In genomic region chr10:35335133-35335532, GRCh38 we compare ENCODE assay signal across 8 cellular contexts. TPM values are rescaled to one million over a fixed set of nuclear protein-coding genes. Genes with fewer than 3 reads are reported as not detected.
DNase-seq lines count a peak whose midpoint lies in the region; ATAC-seq lines count a peak whose summit lies in the region.

No MANE protein-coding gene starts in this region.

- H3K36me3 Mint-ChIP-seq in activated CD4-positive, alpha-beta T cell treated with anti-CD3 and anti-CD28 coated beads for 36 hours (ENCODE audit: low read depth) = peaks cover 19% of the 10 kb centered on the region
- H3K36me3 Mint-ChIP-seq in activated CD8-positive, alpha-beta T cell treated with anti-CD3 and anti-CD28 coated beads, Interleukin-2, amount 10 ng/mL, durations not matched to agents 7 days and 5 days (ENCODE audit: low read depth) = peaks cover 21% of the 10 kb centered on the region
- H3K36me3 Mint-ChIP-seq in immature natural killer cell = no peaks in the 10 kb centered on the region

- no peaks in the 10 kb centered on the region for H3K9me3 ChIP-seq in subcutaneous abdominal adipose tissue (ENCODE audit: control insufficient read depth in 5 of 5, low read length in 5 of 5)

- H3K27ac Mint-ChIP-seq in activated CD4-positive, alpha-beta T cell treated with anti-CD3 and anti-CD28 coated beads for 36 hours = peak overlapping the region; percentile 90
- H3K27ac Mint-ChIP-seq in activated CD8-positive, alpha-beta T cell treated with anti-CD3 and anti-CD28 coated beads, Interleukin-2, amount 10 ng/mL, durations not matched to agents 7 days and 5 days = peak overlapping the region; percentile 87
- H3K27ac Mint-ChIP-seq in immature natural killer cell = peak overlapping the region; percentile 78 to 92 (median 89)

- peaks cover 0 to 3% (median 0%) of the 10 kb centered on the region in 5 donors for H3K36me3 ChIP-seq in subcutaneous abdominal adipose tissue (ENCODE audit: control insufficient read depth in 5 of 5, insufficient read depth in 5 of 5, low read length in 5 of 5)

- peaks cover 5 to 52% (median 47%) of the 10 kb centered on the region in 5 donors for H3K4me1 ChIP-seq in subcutaneous abdominal adipose tissue (ENCODE audit: control insufficient read depth in 5 of 5, insufficient read depth in 5 of 5, low read length in 5 of 5)

- peak overlapping the region; percentile 89 for H3K4me3 Mint-ChIP-seq in activated CD4-positive, alpha-beta T cell treated with anti-CD3 and anti-CD28 coated beads for 36 hours
- peak overlapping the region; percentile 89 for H3K4me3 Mint-ChIP-seq in activated CD8-positive, alpha-beta T cell treated with anti-CD3 and anti-CD28 coated beads, Interleukin-2, amount 10 ng/mL, durations not matched to agents 7 days and 5 days
- peak overlapping the region; percentile 90 to 92 (median 90) for H3K4me3 Mint-ChIP-seq in immature natural killer cell

- POLR2A ChIA-PET in activated CD4-positive, alpha-beta T cell treated with anti-CD3 and anti-CD28 coated beads for 36 hours (lab: Charles Lee) = no interaction called here
- POLR2A ChIA-PET in activated CD8-positive, alpha-beta T cell treated with anti-CD3 and anti-CD28 coated beads, Interleukin-2, amount 10 ng/mL, durations not matched to agents 7 days and 5 days (lab: Charles Lee) = no interaction called here

- H3K27ac ChIP-seq in subcutaneous abdominal adipose tissue (ENCODE audit: low read depth, low read length) = peak overlapping the region; percentile 73

- intact Hi-C loops in activated CD4-positive, alpha-beta T cell treated with anti-CD3 and anti-CD28 coated beads for 36 hours (cut with DNase I, micrococcal nuclease) = no loop called here

- H3K4me1 Mint-ChIP-seq in activated CD4-positive, alpha-beta T cell treated with anti-CD3 and anti-CD28 coated beads for 36 hours = peaks cover 63% of the 10 kb centered on the region
- peaks cover 42% of the 10 kb centered on the region for H3K4me1 Mint-ChIP-seq in activated CD8-positive, alpha-beta T cell treated with anti-CD3 and anti-CD28 coated beads, Interleukin-2, amount 10 ng/mL, durations not matched to agents 7 days and 5 days (ENCODE audit: low read depth)
- H3K4me1 Mint-ChIP-seq in immature natural killer cell = peaks cover 53 to 77% of the 10 kb centered on the region in 2 donors

- CTCF ChIA-PET in activated CD4-positive, alpha-beta T cell treated with anti-CD3 and anti-CD28 coated beads for 36 hours (lab: Charles Lee) = interaction anchor here (0.5 kb wide), 1 partner anchor 15 kb away, joined by 3 read pairs; no protein-coding TSS in a partner anchor
- CTCF ChIA-PET in activated CD8-positive, alpha-beta T cell treated with anti-CD3 and anti-CD28 coated beads, Interleukin-2, amount 10 ng/mL, durations not matched to agents 7 days and 5 days (lab: Charles Lee) = interaction anchor here (2.1 kb wide), 1 partner anchor 139 kb away, joined by 5 read pairs; no protein-coding TSS in a partner anchor

- peak overlapping the region; percentile 57 to 93 (median 90) for H3K9ac ChIP-seq in subcutaneous abdominal adipose tissue (ENCODE audit: low read length in 5 of 5)

- H3K27me3 ChIP-seq in subcutaneous abdominal adipose tissue (ENCODE audit: control insufficient read depth in 5 of 5, insufficient read depth in 4 of 5, low read length in 5 of 5) = no peaks in the 10 kb centered on the region

- H3K27me3 Mint-ChIP-seq in activated CD4-positive, alpha-beta T cell treated with anti-CD3 and anti-CD28 coated beads for 36 hours = no peaks in the 10 kb centered on the region
- no peaks in the 10 kb centered on the region for H3K27me3 Mint-ChIP-seq in activated CD8-positive, alpha-beta T cell treated with anti-CD3 and anti-CD28 coated beads, Interleukin-2, amount 10 ng/mL, durations not matched to agents 7 days and 5 days (ENCODE audit: low read depth)
- peaks cover 3 to 8% (median 4%) of the 10 kb centered on the region in 3 donors for H3K27me3 Mint-ChIP-seq in immature natural killer cell (ENCODE audit: low read depth in 3 of 3)

- peak overlapping the region; percentile 80 to 93 (median 86) for H3K4me3 ChIP-seq in subcutaneous abdominal adipose tissue (ENCODE audit: low read depth in 1 of 5, low read length in 5 of 5)

- DNase-seq in activated CD4-positive, alpha-beta T cell treated with anti-CD3 and anti-CD28 coated beads for 36 hours = no peak
- DNase-seq in activated CD4-positive, alpha-beta T cell treated with anti-CD3 and anti-CD28 coated beads, Interleukin-2, amount 50 U/mL, for 48 hours = no peak
- DNase-seq in activated CD8-positive, alpha-beta T cell treated with anti-CD3 and anti-CD28 coated beads, Interleukin-2, amount 10 ng/mL, durations not matched to agents 7 days and 5 days = no peak
- no peak for DNase-seq in immature natural killer cell
- no peak for DNase-seq in GM03348 (ENCODE audit: low spot score)

- no peak for ATAC-seq in activated CD4-positive, alpha-beta T cell treated with anti-CD3 and anti-CD28 coated beads for 36 hours
- no peak for ATAC-seq in activated CD8-positive, alpha-beta T cell treated with anti-CD3 and anti-CD28 coated beads, Interleukin-2, amount 10 ng/mL, durations not matched to agents 7 days and 5 days
- ATAC-seq in GM19351 (IDR thresholded peaks at IDR 0.05; ENCODE audit: unreplicated experiment) (no peak), HG02970 (IDR thresholded peaks at IDR 0.05; ENCODE audit: low FRiP score, unreplicated experiment) (no peak)

- no peaks in the 10 kb centered on the region for H3K9me3 Mint-ChIP-seq in activated CD4-positive, alpha-beta T cell treated with anti-CD3 and anti-CD28 coated beads for 36 hours (ENCODE audit: low read depth)
- H3K9me3 Mint-ChIP-seq in activated CD8-positive, alpha-beta T cell treated with anti-CD3 and anti-CD28 coated beads, Interleukin-2, amount 10 ng/mL, durations not matched to agents 7 days and 5 days (ENCODE audit: insufficient read depth) = no peaks in the 10 kb centered on the region
- H3K9me3 Mint-ChIP-seq in immature natural killer cell = no peaks in the 10 kb centered on the region

RNA-seq across cellular contexts. Expression of gene CCNY, which starts 1.2 kb away (rescaled TPM):
- total RNA-seq in activated CD4-positive, alpha-beta T cell treated with anti-CD3 and anti-CD28 coated beads for 36 hours = 10 to 100 TPM; 49.4 to 54.0 TPM
- 10 to 100 TPM; 55.6 to 64.1 TPM for total RNA-seq in activated CD8-positive, alpha-beta T cell treated with anti-CD3 and anti-CD28 coated beads, Interleukin-2, amount 10 ng/mL, durations not matched to agents 7 days and 5 days
- 10 to 100 TPM in 2 of 3 donors, 1 to 10 TPM in 1; 7.8 to 13.2 (median 12.4) TPM for polyA plus RNA-seq in immature natural killer cell
